ENCODE assay signal across 1 cellular context in the genomic region with DNA sequence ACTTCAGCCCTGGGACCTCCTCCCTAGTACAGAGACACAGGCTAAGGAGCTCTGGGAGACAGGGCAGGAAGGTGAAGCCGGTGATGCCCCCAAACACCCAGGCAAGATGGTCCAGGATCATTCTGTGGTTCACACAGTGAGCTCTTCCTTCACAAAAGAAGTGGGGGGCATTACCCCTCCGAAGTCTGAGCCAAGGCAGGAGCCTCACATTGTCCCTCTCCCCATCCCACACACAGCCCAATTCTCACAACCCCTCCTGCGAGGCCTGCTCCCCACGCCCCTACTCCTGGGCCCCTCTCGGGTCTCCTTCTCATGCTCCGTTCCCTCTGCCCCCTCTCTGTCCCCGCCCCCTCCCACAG.
TF ChIP-seq lines count a peak whose summit lies in the region.

No MANE protein-coding gene starts in this region.

TF ChIP-seq in IMR-90, 13 proteins besides CTCF, POLR2A, EP300 and RAD21 (continued from another document):
- TF ChIP-seq CHD1 (IDR thresholded peaks at IDR 0.05; ENCODE audit: low read depth, low read length) (no peak), MAZ (IDR thresholded peaks at IDR 0.05; ENCODE audit: borderline replicate concordance, low read depth, low read length) (no peak)
- TF ChIP-seq, protein P1, sequence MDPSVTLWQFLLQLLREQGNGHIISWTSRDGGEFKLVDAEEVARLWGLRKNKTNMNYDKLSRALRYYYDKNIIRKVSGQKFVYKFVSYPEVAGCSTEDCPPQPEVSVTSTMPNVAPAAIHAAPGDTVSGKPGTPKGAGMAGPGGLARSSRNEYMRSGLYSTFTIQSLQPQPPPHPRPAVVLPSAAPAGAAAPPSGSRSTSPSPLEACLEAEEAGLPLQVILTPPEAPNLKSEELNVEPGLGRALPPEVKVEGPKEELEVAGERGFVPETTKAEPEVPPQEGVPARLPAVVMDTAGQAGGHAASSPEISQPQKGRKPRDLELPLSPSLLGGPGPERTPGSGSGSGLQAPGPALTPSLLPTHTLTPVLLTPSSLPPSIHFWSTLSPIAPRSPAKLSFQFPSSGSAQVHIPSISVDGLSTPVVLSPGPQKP (IDR thresholded peaks at IDR 0.05; ENCODE audit: borderline replicate concordance, low read depth, low read length), result no peak
